ENCODE assay signal across 22 cellular contexts in genomic region chr11:91955206-91955605, GRCh38.
"Had no signal": no experiment of that assay in that cellular context is flagged by ENCODE, and none has a peak within 500 bp of the region (broad histone marks: within the 10 kb centered on the region; RNA-seq: fewer than 3 reads in every experiment).

No MANE protein-coding gene starts in this region.

- H3K4me3 ChIP-seq: colonic mucosa, esophagus muscularis mucosa, gastroesophageal sphincter, heart left ventricle, hepatocyte, left lung, lower lobe of right lung, mucosa of descending colon had no signal

- H3K27me3 ChIP-seq: colonic mucosa, esophagus muscularis mucosa, foreskin keratinocyte, gastroesophageal sphincter, heart left ventricle, hepatocyte, left lung had no signal

- DNase-seq: colonic mucosa; cortex of kidney; effector CD8-positive, alpha-beta T cell; effector memory CD8-positive, alpha-beta T cell; endodermal cell; foreskin keratinocyte; heart left ventricle; hypothalamus; immature natural killer cell; islet precursor cell; kidney; kidney glomerular epithelial cell; left cardiac atrium; left lung; left ventricle myocardium superior; lower lobe of right lung; mesenchymal stem cell; mucosa of descending colon had no signal

- H3K9me3 ChIP-seq: colonic mucosa had no signal

- H3K4me1 ChIP-seq: colonic mucosa, esophagus muscularis mucosa, foreskin keratinocyte, gastroesophageal sphincter, heart left ventricle, left lung, lower lobe of right lung had no signal

- H3K27ac ChIP-seq: colonic mucosa, epithelial cell of prostate, esophagus muscularis mucosa, foreskin keratinocyte, gastroesophageal sphincter, heart left ventricle, hepatocyte, left lung, lower lobe of right lung had no signal

- H3K79me2 ChIP-seq: hepatocyte had no signal

- H2AFZ ChIP-seq: hepatocyte had no signal

- H3K4me2 ChIP-seq: hepatocyte had no signal

- H3K36me3 ChIP-seq: colonic mucosa, esophagus muscularis mucosa, gastroesophageal sphincter, heart left ventricle, left lung, lower lobe of right lung had no signal
